Comparison of ENCODE assay signal across 10 cellular contexts in the genomic region with DNA sequence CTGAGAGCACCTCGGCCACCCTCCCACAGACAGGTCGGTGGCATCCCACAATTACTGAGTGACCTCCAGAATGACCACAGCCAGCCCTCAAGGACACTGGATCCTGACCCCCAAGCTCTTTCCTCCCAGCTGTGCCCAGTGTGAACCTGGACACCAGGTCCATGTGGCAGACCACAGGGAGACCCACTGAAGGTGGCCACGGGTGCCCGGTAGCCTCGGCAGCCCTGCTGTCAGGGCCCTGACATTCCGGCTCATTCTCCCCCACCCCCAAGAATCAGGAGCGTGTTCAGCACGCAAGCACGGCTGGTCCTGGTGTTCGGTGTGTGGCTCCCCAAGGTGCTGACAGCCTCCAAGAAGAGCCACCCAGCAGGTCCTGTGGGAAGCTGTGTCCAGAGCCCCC. TPM values are rescaled to one million over a fixed set of nuclear protein-coding genes. Genes with fewer than 3 reads are reported as not detected.
"Had no signal": no experiment of that assay in that cellular context is flagged by ENCODE, and none has a peak within 500 bp of the region (broad histone marks: within the 10 kb centered on the region; RNA-seq: fewer than 3 reads in every experiment).

No MANE protein-coding gene starts in this region.

- H3K27ac Mint-ChIP-seq: HFFc6 had no signal

- ATAC-seq: HCT116, K562 had no signal

- H3K4me3 Mint-ChIP-seq: HFFc6 had no signal

- H3K9me3 ChIP-seq: HAP-1 had no signal

- H3K9me3 Mint-ChIP-seq: HFFc6 had no signal

- H3K4me1 ChIP-seq: HAP-1 had no signal

- H3K4me3 ChIP-seq: HAP-1, K562 had no signal

- DNase-seq: GOT3, H7, HFFc6, IMR-90, KG1 had no signal

RNA-seq across cellular contexts. Expression of gene AQP12A, which starts 32.8 kb away (rescaled TPM):
- total RNA-seq: H4, H7, HFFc6, HT-29, IMR-90, K562 had no signal
- polyA plus RNA-seq: IMR-90, K562 had no signal

RNA-seq across cellular contexts. Expression of gene AQP12B, which starts 41.7 kb away (rescaled TPM):
- total RNA-seq: H4, H7, HFFc6, HT-29, IMR-90, K562 had no signal
- polyA plus RNA-seq: IMR-90, K562 had no signal
